33 cellular contexts compared by ENCODE assay signal in genomic region chr11:118827118-118827517, GRCh38. TPM values are rescaled to one million over a fixed set of nuclear protein-coding genes. Genes with fewer than 3 reads are reported as not detected.
"Had no signal": no experiment of that assay in that cellular context is flagged by ENCODE, and none has a peak within 500 bp of the region (broad histone marks: within the 10 kb centered on the region; RNA-seq: fewer than 3 reads in every experiment).

No MANE protein-coding gene starts in this region.

- H3K27ac ChIP-seq: brain microvascular endothelial cell, SJCRH30, SK-N-MC had no signal

- H3K9me3 Mint-ChIP-seq: activated B cell treated with CpG ODN at 0.5 μM for 24 hours; activated CD4-positive, alpha-beta memory T cell treated with anti-CD3 and anti-CD28 coated beads for 36 hours; activated naive CD8-positive, alpha-beta T cell treated with anti-CD3 and anti-CD28 coated beads for 36 hours; activated T-cell treated with anti-CD3 and anti-CD28 coated beads, Interleukin-2, amount 50 U/mL, for 4 hours; activated T-helper 1 cell treated with anti-CD3 and anti-CD28 coated beads, Interleukin-12 subunit alpha, Interleukin-12 subunit beta, Interleukin-2, Interleukin-4 antibody, amounts not matched to agents 30 ng/mL and 10 ng/mL and 1 ng/mL, durations not matched to agents 14 hours and 24 hours and 36 hours; IgD-negative memory B cell had no signal

- H3K4me3 Mint-ChIP-seq: activated B cell treated with CpG ODN at 0.5 μM for 24 hours; activated CD4-positive, alpha-beta memory T cell treated with anti-CD3 and anti-CD28 coated beads for 36 hours; activated naive CD8-positive, alpha-beta T cell treated with anti-CD3 and anti-CD28 coated beads for 36 hours; activated T-cell treated with anti-CD3 and anti-CD28 coated beads, Interleukin-2, amount 50 U/mL, for 4 hours; activated T-helper 1 cell treated with anti-CD3 and anti-CD28 coated beads, Interleukin-12 subunit alpha, Interleukin-12 subunit beta, Interleukin-2, Interleukin-4 antibody, amounts not matched to agents 30 ng/mL and 10 ng/mL and 1 ng/mL, durations not matched to agents 14 hours and 24 hours and 36 hours had no signal

- H3K27ac Mint-ChIP-seq: activated B cell treated with CpG ODN at 0.5 μM for 24 hours; activated CD4-positive, alpha-beta memory T cell treated with anti-CD3 and anti-CD28 coated beads for 36 hours; activated naive CD8-positive, alpha-beta T cell treated with anti-CD3 and anti-CD28 coated beads for 36 hours; activated T-helper 1 cell treated with anti-CD3 and anti-CD28 coated beads, Interleukin-12 subunit alpha, Interleukin-12 subunit beta, Interleukin-2, Interleukin-4 antibody, amounts not matched to agents 30 ng/mL and 10 ng/mL and 1 ng/mL, durations not matched to agents 14 hours and 24 hours and 36 hours; IgD-negative memory B cell had no signal

- H3K4me1 ChIP-seq: SJCRH30 had no signal

- H3K4me3 ChIP-seq: SJCRH30, SK-N-MC had no signal

- H3K36me3 ChIP-seq: brain microvascular endothelial cell, SJCRH30 had no signal

- ATAC-seq: activated T-cell treated with anti-CD3 and anti-CD28 coated beads, Interleukin-2, amount 50 U/mL, for 4 hours; Panc1 had no signal

- H3K9me3 ChIP-seq: SJCRH30 had no signal

- H3K27me3 Mint-ChIP-seq: activated B cell treated with CpG ODN at 0.5 μM for 24 hours; activated CD4-positive, alpha-beta memory T cell treated with anti-CD3 and anti-CD28 coated beads for 36 hours; activated naive CD8-positive, alpha-beta T cell treated with anti-CD3 and anti-CD28 coated beads for 36 hours; IgD-negative memory B cell had no signal

- DNase-seq: activated B cell treated with CpG ODN at 0.5 μM for 24 hours; activated CD4-positive, alpha-beta memory T cell treated with anti-CD3 and anti-CD28 coated beads for 36 hours; activated CD4-positive, alpha-beta T cell treated with anti-CD3 and anti-CD28 coated beads for 4 hours; activated CD4-positive, alpha-beta T cell treated with anti-CD3 and anti-CD28 coated beads, Interleukin-2, amount 50 U/mL, for 1 hour; activated CD4-positive, CD25-positive, alpha-beta regulatory T cell treated with anti-CD3 and anti-CD28 coated beads, Interleukin-2, amount 50 U/mL, for 72 hours; activated CD8-positive, alpha-beta memory T cell treated with anti-CD3 and anti-CD28 coated beads, Interleukin-2, amount 50 U/mL, for 4 hours; activated naive CD4-positive, alpha-beta T cell treated with anti-CD3 and anti-CD28 coated beads, Interleukin-2, amount 50 U/mL, for 16 hours; activated naive CD8-positive, alpha-beta T cell treated with anti-CD3 and anti-CD28 coated beads for 36 hours; activated T-cell treated with anti-CD3 and anti-CD28 coated beads for 4 hours; activated T-cell treated with anti-CD3 and anti-CD28 coated beads, Interleukin-2, amount 50 U/mL, for 4 hours; amniotic stem cell; aorta; brain microvascular endothelial cell; central memory CD4-positive, alpha-beta T cell; Karpas-422; KBM-7; NCI-H1048; NCI-H1105 treated with DMSO at 0.1 percent for 48 hours; NCI-H1436; NCI-H1694; NCI-H1930; NCI-H2081 treated with DMSO at 0.1 percent for 48 hours; NCI-H345; NCI-H524 treated with DMSO at 0.1 percent for 48 hours; SHP77; SJCRH30; T1000 had no signal

- H3K36me3 Mint-ChIP-seq: activated CD4-positive, alpha-beta memory T cell treated with anti-CD3 and anti-CD28 coated beads for 36 hours; activated naive CD8-positive, alpha-beta T cell treated with anti-CD3 and anti-CD28 coated beads for 36 hours; IgD-negative memory B cell had no signal

RNA-seq across cellular contexts. Expression of gene CXCR5, which starts 56.6 kb away (rescaled TPM):
- total RNA-seq: MCF 10A, RPMI7951, SJCRH30 had no signal
